Comparison of ENCODE assay signal across 31 cellular contexts in the genomic region with DNA sequence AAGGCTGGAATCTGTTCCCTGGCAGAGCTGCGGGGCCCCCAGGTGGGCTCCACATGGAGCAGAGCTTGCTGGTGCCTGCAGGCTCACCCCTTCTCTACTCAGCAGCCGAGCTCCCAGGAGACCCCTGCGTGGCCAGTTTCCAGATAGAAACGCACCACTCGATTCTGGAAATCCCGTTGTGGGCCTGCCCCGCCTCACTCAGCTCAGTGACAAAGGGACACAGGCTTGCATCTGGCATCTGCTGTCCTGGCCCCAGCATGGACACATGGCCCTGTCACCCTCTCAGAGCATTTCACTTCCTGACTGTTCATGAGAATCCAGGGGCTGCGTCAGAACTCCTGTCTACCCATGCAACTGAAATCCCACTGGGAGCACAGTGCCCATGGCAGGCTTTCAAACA. TPM values are rescaled to one million over a fixed set of nuclear protein-coding genes. Genes with fewer than 3 reads are reported as not detected.
"Had no signal": no experiment of that assay in that cellular context is flagged by ENCODE, and none has a peak within 500 bp of the region (broad histone marks: within the 10 kb centered on the region; RNA-seq: fewer than 3 reads in every experiment).

No MANE protein-coding gene starts in this region.

- H3K9me3 ChIP-seq: left ventricle myocardium inferior, neutrophil, ovary, right atrium auricular region, right lobe of liver, stomach, testis, thyroid gland, transverse colon, upper lobe of left lung, vagina had no signal

- H3K27ac ChIP-seq: left ventricle myocardium inferior, neutrophil, ovary, right atrium auricular region, right lobe of liver, stomach, testis, thyroid gland, transverse colon, upper lobe of left lung, vagina had no signal

- H3K4me2 ChIP-seq: smooth muscle cell had no signal

- H3K36me3 Mint-ChIP-seq: immature natural killer cell; mesothelial cell of epicardium; naive B cell; stimulated activated naive B cell treated with anti-CD40 and anti-IgM and Interleukin-4, amounts not matched to agents 10 μg/mL and 1 μg/mL and 100 μg/mL, for 72 hours had no signal

- H3K4me3 ChIP-seq: left ventricle myocardium inferior, lung, ovary, right atrium auricular region, right lobe of liver, smooth muscle cell, stomach, testis, thyroid gland, transverse colon, upper lobe of left lung, vagina had no signal

- DNase-seq: hypothalamus; immature natural killer cell; left ventricle myocardium inferior; mesendoderm; naive B cell; occipital lobe; ovary; stimulated activated CD4-positive, alpha-beta T cell treated with anti-CD3 and anti-CD28 coated beads, Interleukin-1b, Interleukin-23, amount 100 ng/mL, for 48 hours; stimulated activated CD4-positive, alpha-beta T cell treated with anti-CD3 and anti-CD28 coated beads, Interleukin-4, amount 100 ng/mL, for 1 hour; stimulated activated naive B cell treated with anti-CD40 and anti-IgM and Interleukin-4, amounts not matched to agents 10 μg/mL and 1 μg/mL and 100 μg/mL, for 72 hours; stimulated activated naive CD8-positive, alpha-beta T cell treated with anti-CD3 and anti-CD28 coated beads, Interleukin-15, Interleukin-2, amounts not matched to agents 100 U/mL and 50 U/mL, for 24 hours; stomach; testis; thyroid gland; transverse colon; upper lobe of left lung had no signal

- H3K36me3 ChIP-seq: left ventricle myocardium inferior, neutrophil, ovary, right atrium auricular region, right lobe of liver, stomach, thyroid gland, transverse colon, upper lobe of left lung, vagina had no signal

- H3K4me1 ChIP-seq: left ventricle myocardium inferior, right atrium auricular region, right lobe of liver, stomach, testis, transverse colon, upper lobe of left lung, vagina had no signal

- H3K4me3 Mint-ChIP-seq: immature natural killer cell; mesothelial cell of epicardium; nephron; neural crest cell; stimulated activated naive B cell treated with anti-CD40 and anti-IgM and Interleukin-4, amounts not matched to agents 10 μg/mL and 1 μg/mL and 100 μg/mL, for 72 hours had no signal

- H3K9me3 Mint-ChIP-seq: immature natural killer cell, mesothelial cell of epicardium, naive B cell, nephron, neural crest cell had no signal

- H3K27ac Mint-ChIP-seq: immature natural killer cell; mesothelial cell of epicardium; naive B cell; nephron; progenitor cell of endocrine pancreas; stimulated activated naive B cell treated with anti-CD40 and anti-IgM and Interleukin-4, amounts not matched to agents 10 μg/mL and 1 μg/mL and 100 μg/mL, for 72 hours had no signal

- H3K4me1 Mint-ChIP-seq: immature natural killer cell; mesothelial cell of epicardium; nephron; neural crest cell; stimulated activated naive B cell treated with anti-CD40 and anti-IgM and Interleukin-4, amounts not matched to agents 10 μg/mL and 1 μg/mL and 100 μg/mL, for 72 hours had no signal

- H3K27me3 ChIP-seq: neutrophil, ovary, right atrium auricular region, right lobe of liver, testis, thyroid gland, transverse colon, upper lobe of left lung, vagina had no signal

RNA-seq across cellular contexts. Expression of gene C4orf50, which starts 20.5 kb away (rescaled TPM):
- total RNA-seq: kidney epithelial cell, left ventricle myocardium inferior, lower leg skin, pulmonary artery endothelial cell, renal cortical epithelial cell, right atrium auricular region, skeletal muscle tissue, smooth muscle cell had no signal
- polyA plus RNA-seq: smooth muscle cell had no signal
